In the genomic region with DNA sequence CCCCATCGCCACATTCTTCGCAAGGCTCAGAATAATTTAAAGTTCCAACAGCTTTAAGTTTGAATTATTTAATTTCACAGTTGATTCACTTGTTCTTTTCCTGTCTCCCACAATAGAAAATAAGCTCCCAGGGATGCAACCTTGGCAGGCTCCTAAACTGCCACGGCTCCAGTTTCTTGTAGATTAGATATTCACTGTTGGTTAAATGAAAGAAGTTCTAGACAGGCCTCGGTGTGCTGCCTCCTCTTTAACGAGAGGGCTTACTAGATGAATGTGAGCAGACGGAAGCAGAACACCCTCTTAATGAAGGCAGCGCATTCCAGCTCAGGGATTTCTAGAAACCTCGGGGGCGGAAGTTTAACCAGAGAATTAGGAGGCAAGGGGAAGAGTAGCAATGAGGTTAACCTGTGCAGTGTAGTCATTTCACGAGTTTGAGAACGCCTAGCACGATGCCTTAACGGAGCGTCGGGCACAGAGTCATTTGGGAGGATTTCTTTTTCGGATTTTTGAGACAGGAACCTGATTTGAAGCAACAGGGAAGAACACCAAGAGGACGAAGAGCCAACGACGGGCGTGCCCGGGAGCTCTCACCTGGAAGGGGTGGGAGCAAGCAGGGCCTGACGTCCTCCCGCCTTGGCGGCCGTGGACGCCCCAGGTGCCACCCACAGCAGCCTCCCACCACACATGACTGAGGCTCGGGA, we compare ENCODE assay signal across 1 cellular context.
A peak's percentile ranks its signal among the peaks of the same experiment; 100 is the strongest.
TF ChIP-seq lines count a peak whose summit lies in the region.

No MANE protein-coding gene starts in this region.

TF ChIP-seq in HepG2, 621 proteins besides CTCF, POLR2A, EP300 and RAD21 (continued from another document and continues in another):
- TF ChIP-seq, protein P1, sequence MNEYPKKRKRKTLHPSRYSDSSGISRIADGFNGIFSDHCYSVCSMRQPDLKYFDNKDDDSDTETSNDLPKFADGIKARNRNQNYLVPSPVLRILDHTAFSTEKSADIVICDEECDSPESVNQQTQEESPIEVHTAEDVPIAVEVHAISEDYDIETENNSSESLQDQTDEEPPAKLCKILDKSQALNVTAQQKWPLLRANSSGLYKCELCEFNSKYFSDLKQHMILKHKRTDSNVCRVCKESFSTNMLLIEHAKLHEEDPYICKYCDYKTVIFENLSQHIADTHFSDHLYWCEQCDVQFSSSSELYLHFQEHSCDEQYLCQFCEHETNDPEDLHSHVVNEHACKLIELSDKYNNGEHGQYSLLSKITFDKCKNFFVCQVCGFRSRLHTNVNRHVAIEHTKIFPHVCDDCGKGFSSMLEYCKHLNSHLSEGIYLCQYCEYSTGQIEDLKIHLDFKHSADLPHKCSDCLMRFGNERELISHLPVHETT (CRISPR knock-in tag; conservative IDR thresholded peaks at IDR 0.05): no peak
- TF ChIP-seq RBM22 (optimal IDR thresholded peaks at IDR 0.05; ENCODE audit: low read length) (no peak), SUZ12 (IDR thresholded peaks at IDR 0.05; ENCODE audit: low read depth, low read length) (no peak), MED8 (CRISPR knock-in tag; IDR thresholded peaks at IDR 0.05; ENCODE audit: insufficient replicate concordance) (no peak), ZNF570 (CRISPR knock-in tag; IDR thresholded peaks at IDR 0.05; ENCODE audit: borderline replicate concordance) (0 out of 2 replicates have a peak, but pooled peaks have one; percentile 10), AGO2 (optimal IDR thresholded peaks at IDR 0.05; ENCODE audit: low read depth, low read length) (no peak), ATF7 (IDR thresholded peaks at IDR 0.05) (no peak), ATF7 (CRISPR knock-in tag; IDR thresholded peaks at IDR 0.05) (no peak), ZNF547 (CRISPR knock-in tag; IDR thresholded peaks at IDR 0.05) (no peak), HDAC2 (CRISPR knock-in tag; IDR thresholded peaks at IDR 0.05) (no peak), BCL6 (CRISPR knock-in tag; IDR thresholded peaks at IDR 0.05) (peak; percentile 24; the same call in 1 of the 2 replicates), ZNF556 (CRISPR knock-in tag; IDR thresholded peaks at IDR 0.05; ENCODE audit: borderline replicate concordance) (no peak), DPF2 (CRISPR knock-in tag; IDR thresholded peaks at IDR 0.05; ENCODE audit: borderline replicate concordance, low read depth) (no peak), JUNB (CRISPR knock-in tag; IDR thresholded peaks at IDR 0.05; ENCODE audit: borderline replicate concordance) (no peak), ZNF382 (CRISPR knock-in tag; IDR thresholded peaks at IDR 0.05; ENCODE audit: borderline replicate concordance) (no peak), ZNF335 (CRISPR knock-in tag; IDR thresholded peaks at IDR 0.05) (no peak), MEIS1 (CRISPR knock-in tag; IDR thresholded peaks at IDR 0.05; ENCODE audit: borderline replicate concordance) (no peak), ZNF44 (CRISPR knock-in tag; IDR thresholded peaks at IDR 0.05) (no peak), ZNF292 (CRISPR knock-in tag; IDR thresholded peaks at IDR 0.05; ENCODE audit: borderline replicate concordance, low read depth) (0 out of 2 replicates have a peak, but pooled peaks have one; percentile 18), ZFAT (CRISPR knock-in tag; conservative IDR thresholded peaks at IDR 0.05) (no peak), ZKSCAN5 (CRISPR knock-in tag; IDR thresholded peaks at IDR 0.05) (no peak), ZNF879 (CRISPR knock-in tag; IDR thresholded peaks at IDR 0.05) (no peak), CERS6 (CRISPR knock-in tag; IDR thresholded peaks at IDR 0.05) (peak; percentile 41; the same call in 1 of the 2 replicates), ZBTB21 (CRISPR knock-in tag; IDR thresholded peaks at IDR 0.05) (no peak), PHB2 (IDR thresholded peaks at IDR 0.05; ENCODE audit: partially characterized antibody) (no peak), ZNF780A (CRISPR knock-in tag; IDR thresholded peaks at IDR 0.05) (no peak), ZFP36L1 (CRISPR knock-in tag; IDR thresholded peaks at IDR 0.05) (no peak), ZNF235 (CRISPR knock-in tag; IDR thresholded peaks at IDR 0.05; ENCODE audit: borderline replicate concordance) (no peak), DNMT1 (CRISPR knock-in tag; IDR thresholded peaks at IDR 0.05) (no peak), MBNL3 (CRISPR knock-in tag; conservative IDR thresholded peaks at IDR 0.05) (no peak), SSRP1 (CRISPR knock-in tag; IDR thresholded peaks at IDR 0.05) (no peak), TAF15 (IDR thresholded peaks at IDR 0.05; ENCODE audit: low read depth, low read length, poor library complexity, severe bottlenecking) (no peak), ZNF83 (CRISPR knock-in tag; IDR thresholded peaks at IDR 0.05; ENCODE audit: borderline replicate concordance) (no peak), ZFP82 (CRISPR knock-in tag; IDR thresholded peaks at IDR 0.05; ENCODE audit: borderline replicate concordance) (no peak; the same call in 1 of the 2 replicates)
- TF ChIP-seq, protein P2, sequence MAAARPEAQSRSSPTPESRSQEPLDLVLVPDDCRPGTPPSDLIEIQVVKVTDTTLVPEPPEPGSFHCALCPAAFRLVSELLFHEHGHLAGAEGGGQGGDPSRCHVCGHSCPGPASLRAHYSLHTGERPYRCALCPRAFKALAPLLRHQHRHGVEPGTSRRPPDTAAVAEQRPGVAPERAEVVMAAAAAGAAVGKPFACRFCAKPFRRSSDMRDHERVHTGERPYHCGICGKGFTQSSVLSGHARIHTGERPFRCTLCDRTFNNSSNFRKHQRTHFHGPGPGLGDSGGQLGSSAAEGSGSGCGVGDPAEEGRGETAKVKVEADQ (CRISPR knock-in tag; IDR thresholded peaks at IDR 0.05; ENCODE audit: borderline replicate concordance): no peak
- TF ChIP-seq, protein P3, sequence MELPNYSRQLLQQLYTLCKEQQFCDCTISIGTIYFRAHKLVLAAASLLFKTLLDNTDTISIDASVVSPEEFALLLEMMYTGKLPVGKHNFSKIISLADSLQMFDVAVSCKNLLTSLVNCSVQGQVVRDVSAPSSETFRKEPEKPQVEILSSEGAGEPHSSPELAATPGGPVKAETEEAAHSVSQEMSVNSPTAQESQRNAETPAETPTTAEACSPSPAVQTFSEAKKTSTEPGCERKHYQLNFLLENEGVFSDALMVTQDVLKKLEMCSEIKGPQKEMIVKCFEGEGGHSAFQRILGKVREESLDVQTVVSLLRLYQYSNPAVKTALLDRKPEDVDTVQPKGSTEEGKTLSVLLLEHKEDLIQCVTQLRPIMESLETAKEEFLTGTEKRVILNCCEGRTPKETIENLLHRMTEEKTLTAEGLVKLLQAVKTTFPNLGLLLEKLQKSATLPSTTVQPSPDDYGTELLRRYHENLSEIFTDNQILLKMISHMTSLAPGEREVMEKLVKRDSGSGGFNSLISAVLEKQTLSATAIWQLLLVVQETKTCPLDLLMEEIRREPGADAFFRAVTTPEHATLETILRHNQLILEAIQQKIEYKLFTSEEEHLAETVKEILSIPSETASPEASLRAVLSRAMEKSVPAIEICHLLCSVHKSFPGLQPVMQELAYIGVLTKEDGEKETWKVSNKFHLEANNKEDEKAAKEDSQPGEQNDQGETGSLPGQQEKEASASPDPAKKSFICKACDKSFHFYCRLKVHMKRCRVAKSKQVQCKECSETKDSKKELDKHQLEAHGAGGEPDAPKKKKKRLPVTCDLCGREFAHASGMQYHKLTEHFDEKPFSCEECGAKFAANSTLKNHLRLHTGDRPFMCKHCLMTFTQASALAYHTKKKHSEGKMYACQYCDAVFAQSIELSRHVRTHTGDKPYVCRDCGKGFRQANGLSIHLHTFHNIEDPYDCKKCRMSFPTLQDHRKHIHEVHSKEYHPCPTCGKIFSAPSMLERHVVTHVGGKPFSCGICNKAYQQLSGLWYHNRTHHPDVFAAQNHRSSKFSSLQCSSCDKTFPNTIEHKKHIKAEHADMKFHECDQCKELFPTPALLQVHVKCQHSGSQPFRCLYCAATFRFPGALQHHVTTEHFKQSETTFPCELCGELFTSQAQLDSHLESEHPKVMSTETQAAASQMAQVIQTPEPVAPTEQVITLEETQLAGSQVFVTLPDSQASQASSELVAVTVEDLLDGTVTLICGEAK (IDR thresholded peaks at IDR 0.05): no peak
- TF ChIP-seq, protein P3 (CRISPR knock-in tag; IDR thresholded peaks at IDR 0.05): peak; percentile 51
- TF ChIP-seq, protein P4, sequence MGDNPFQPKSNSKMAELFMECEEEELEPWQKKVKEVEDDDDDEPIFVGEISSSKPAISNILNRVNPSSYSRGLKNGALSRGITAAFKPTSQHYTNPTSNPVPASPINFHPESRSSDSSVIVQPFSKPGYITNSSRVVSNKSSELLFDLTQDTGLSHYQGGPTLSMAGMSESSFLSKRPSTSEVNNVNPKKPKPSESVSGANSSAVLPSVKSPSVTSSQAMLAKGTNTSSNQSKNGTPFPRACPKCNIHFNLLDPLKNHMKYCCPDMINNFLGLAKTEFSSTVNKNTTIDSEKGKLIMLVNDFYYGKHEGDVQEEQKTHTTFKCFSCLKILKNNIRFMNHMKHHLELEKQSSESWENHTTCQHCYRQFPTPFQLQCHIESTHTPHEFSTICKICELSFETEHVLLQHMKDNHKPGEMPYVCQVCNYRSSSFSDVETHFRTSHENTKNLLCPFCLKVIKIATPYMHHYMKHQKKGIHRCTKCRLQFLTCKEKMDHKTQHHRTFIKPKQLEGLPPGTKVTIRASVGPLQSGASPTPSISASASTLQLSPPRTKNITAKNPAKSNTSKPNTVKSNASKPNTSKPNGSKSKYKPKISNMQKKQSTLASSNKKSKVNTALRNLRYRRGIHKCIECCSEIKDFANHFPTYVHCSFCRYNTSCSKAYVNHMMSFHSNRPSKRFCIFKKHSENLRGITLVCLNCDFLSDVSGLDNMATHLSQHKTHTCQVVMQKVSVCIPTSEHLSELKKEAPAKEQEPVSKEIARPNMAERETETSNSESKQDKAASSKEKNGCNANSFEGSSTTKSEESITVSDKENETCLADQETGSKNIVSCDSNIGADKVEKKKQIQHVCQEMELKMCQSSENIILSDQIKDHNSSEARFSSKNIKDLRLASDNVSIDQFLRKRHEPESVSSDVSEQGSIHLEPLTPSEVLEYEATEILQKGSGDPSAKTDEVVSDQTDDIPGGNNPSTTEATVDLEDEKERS (CRISPR knock-in tag; IDR thresholded peaks at IDR 0.05): no peak
- TF ChIP-seq, protein P5, sequence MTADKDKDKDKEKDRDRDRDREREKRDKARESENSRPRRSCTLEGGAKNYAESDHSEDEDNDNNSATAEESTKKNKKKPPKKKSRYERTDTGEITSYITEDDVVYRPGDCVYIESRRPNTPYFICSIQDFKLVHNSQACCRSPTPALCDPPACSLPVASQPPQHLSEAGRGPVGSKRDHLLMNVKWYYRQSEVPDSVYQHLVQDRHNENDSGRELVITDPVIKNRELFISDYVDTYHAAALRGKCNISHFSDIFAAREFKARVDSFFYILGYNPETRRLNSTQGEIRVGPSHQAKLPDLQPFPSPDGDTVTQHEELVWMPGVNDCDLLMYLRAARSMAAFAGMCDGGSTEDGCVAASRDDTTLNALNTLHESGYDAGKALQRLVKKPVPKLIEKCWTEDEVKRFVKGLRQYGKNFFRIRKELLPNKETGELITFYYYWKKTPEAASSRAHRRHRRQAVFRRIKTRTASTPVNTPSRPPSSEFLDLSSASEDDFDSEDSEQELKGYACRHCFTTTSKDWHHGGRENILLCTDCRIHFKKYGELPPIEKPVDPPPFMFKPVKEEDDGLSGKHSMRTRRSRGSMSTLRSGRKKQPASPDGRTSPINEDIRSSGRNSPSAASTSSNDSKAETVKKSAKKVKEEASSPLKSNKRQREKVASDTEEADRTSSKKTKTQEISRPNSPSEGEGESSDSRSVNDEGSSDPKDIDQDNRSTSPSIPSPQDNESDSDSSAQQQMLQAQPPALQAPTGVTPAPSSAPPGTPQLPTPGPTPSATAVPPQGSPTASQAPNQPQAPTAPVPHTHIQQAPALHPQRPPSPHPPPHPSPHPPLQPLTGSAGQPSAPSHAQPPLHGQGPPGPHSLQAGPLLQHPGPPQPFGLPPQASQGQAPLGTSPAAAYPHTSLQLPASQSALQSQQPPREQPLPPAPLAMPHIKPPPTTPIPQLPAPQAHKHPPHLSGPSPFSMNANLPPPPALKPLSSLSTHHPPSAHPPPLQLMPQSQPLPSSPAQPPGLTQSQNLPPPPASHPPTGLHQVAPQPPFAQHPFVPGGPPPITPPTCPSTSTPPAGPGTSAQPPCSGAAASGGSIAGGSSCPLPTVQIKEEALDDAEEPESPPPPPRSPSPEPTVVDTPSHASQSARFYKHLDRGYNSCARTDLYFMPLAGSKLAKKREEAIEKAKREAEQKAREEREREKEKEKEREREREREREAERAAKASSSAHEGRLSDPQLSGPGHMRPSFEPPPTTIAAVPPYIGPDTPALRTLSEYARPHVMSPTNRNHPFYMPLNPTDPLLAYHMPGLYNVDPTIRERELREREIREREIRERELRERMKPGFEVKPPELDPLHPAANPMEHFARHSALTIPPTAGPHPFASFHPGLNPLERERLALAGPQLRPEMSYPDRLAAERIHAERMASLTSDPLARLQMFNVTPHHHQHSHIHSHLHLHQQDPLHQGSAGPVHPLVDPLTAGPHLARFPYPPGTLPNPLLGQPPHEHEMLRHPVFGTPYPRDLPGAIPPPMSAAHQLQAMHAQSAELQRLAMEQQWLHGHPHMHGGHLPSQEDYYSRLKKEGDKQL (CRISPR knock-in tag; IDR thresholded peaks at IDR 0.05; ENCODE audit: low read depth): no peak
